In genomic region chr12:20483776-20484175, GRCh38 we compare ENCODE assay signal across 19 cellular contexts.
"Had no signal": no experiment of that assay in that cellular context is flagged by ENCODE, and none has a peak within 500 bp of the region (broad histone marks: within the 10 kb centered on the region; RNA-seq: fewer than 3 reads in every experiment).

No MANE protein-coding gene starts in this region.

- H3K27me3 ChIP-seq: spleen, testis, upper lobe of right lung had no signal

- H3K9me3 ChIP-seq: spleen, testis, upper lobe of right lung had no signal

- H3K4me1 ChIP-seq: spleen, testis, upper lobe of right lung had no signal

- H3K36me3 ChIP-seq: spleen, upper lobe of right lung had no signal

- ATAC-seq: naive thymus-derived CD4-positive, alpha-beta T cell; right cardiac atrium; stimulated activated naive CD8-positive, alpha-beta T cell treated with anti-CD3 and anti-CD28 coated beads, Interleukin-15, amount 100 ng/mL, for 72 hours; upper lobe of right lung had no signal

- H3K4me3 ChIP-seq: coronary artery, lung, spleen, testis, upper lobe of right lung had no signal

- DNase-seq: activated CD4-positive, alpha-beta memory T cell treated with anti-CD3 and anti-CD28 coated beads for 36 hours; activated CD4-positive, alpha-beta T cell treated with anti-CD3 and anti-CD28 coated beads for 1 hour; activated naive CD8-positive, alpha-beta T cell treated with anti-CD3 and anti-CD28 coated beads, Interleukin-2, amount 10 ng/mL, durations not matched to agents 7 days and 5 days; activated T-cell treated with anti-CD3 and anti-CD28 coated beads, Interleukin-2, amount 50 U/mL, for 48 hours; aorta; effector CD8-positive, alpha-beta T cell; glutamatergic neuron; immature natural killer cell; left cardiac atrium; naive thymus-derived CD4-positive, alpha-beta T cell; posterior cingulate gyrus; spleen; stimulated activated CD4-positive, alpha-beta T cell treated with anti-CD3 and anti-CD28 coated beads, Interleukin-2, amount 100 ng/mL, for 24 hours; stimulated activated naive CD8-positive, alpha-beta T cell treated with anti-CD3 and anti-CD28 coated beads, Interleukin-15, amount 100 ng/mL, for 72 hours; testis; upper lobe of right lung had no signal
